Comparison of ENCODE assay signal across 8 cellular contexts in the genomic region with DNA sequence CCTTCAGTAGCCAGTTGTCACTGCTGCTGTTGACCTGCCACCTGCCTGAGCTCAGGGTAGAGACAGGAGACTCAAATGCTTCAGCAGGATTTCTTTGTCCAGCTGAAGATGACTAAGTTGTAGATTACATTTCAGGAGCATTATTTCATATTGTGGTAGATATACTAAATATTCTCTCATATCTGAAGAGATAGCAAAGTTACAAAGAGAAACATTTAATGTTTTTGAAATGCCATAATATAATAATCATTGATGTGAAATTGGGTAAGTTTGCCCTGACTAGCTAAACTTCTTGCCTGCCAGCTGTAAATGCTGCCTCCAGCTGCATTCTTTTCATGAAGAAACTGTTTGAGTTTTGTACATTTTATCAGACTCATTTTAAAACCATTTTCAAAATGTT.
"Had no signal": no experiment of that assay in that cellular context is flagged by ENCODE, and none has a peak within 500 bp of the region (broad histone marks: within the 10 kb centered on the region; RNA-seq: fewer than 3 reads in every experiment).

No MANE protein-coding gene starts in this region.

- H3K4me3 Mint-ChIP-seq: HFFc6 had no signal

- H3K9me3 ChIP-seq: HAP-1 had no signal

- ATAC-seq: HCT116 had no signal

- H3K27ac ChIP-seq: GM23248 had no signal

- H3K4me1 ChIP-seq: HAP-1 had no signal

- H3K27ac Mint-ChIP-seq: HFFc6 had no signal

- DNase-seq: GM23248, GOT3, H7, HFFc6, IMR-90 had no signal

- H3K36me3 ChIP-seq: HAP-1 had no signal

- H3K9ac ChIP-seq: GM23248 had no signal

- H2AFZ ChIP-seq: GM23248 had no signal

- H3K4me3 ChIP-seq: GM23248, HAP-1 had no signal

- FAIRE-seq: HTR-8/SVneo had no signal
